In the genomic region with DNA sequence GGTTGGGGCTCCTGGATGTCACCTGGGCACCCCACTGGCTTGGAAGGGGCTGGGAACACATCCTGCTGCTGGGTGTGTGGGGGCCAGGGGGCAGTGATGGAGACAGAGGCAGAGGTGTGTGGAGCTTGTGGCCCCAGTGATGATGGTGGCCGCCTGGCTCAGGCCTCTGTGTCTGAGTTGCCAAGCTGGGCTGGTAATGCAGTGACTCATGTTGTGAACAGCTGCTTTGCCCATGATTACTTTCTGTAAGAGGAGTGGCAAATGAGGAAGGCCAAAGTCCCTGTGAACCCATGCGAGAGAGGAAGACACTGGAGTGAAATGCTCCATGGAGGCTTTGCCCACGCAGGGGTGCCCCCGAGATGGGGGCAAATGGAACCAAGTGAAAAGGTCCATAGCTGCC, we compare ENCODE assay signal across 10 cellular contexts.
DNase-seq lines count a peak whose midpoint lies in the region; ATAC-seq, FAIRE-seq and TF ChIP-seq lines count a peak whose summit lies in the region.
"Had no signal": no experiment of that assay in that cellular context is flagged by ENCODE, and none has a peak within 500 bp of the region (broad histone marks: within the 10 kb centered on the region; RNA-seq: fewer than 3 reads in every experiment).

No MANE protein-coding gene starts in this region.

- FAIRE-seq in pancreas (lab: Jason Lieb, UNC) = no peak

- no peaks in the 10 kb centered on the region for H3K9me3 ChIP-seq in pancreas
- no peaks in the 10 kb centered on the region for H3K9me3 ChIP-seq in MM.1S (replicated peaks; ENCODE audit: insufficient read depth, low read length)

- H3K4me1 ChIP-seq in pancreas = peaks cover 0 to 12% (median 0%) of the 10 kb centered on the region in 3 donors
- no peaks in the 10 kb centered on the region for H3K4me1 ChIP-seq in MM.1S (ENCODE audit: low read length)

- DNase-seq in NCI-H524 (lab: John Stamatoyannopoulos, UW) = peak; percentile 76 to 83
- peak; percentile 18 for DNase-seq in dermis blood vessel endothelial cell
- peak in 4 of 6 donors; percentile 50 to 73 (median 60) for DNase-seq in pancreas
- no peak for DNase-seq in MM.1S
- no peak for DNase-seq in effector CD4-positive, alpha-beta T cell
- DNase-seq in activated CD4-positive, alpha-beta T cell treated with anti-CD3 and anti-CD28 coated beads for 4 hours = no peak
- DNase-seq: GOT3; stimulated activated CD8-positive, alpha-beta memory T cell treated with anti-CD3 and anti-CD28 coated beads, Interleukin-4, amount 100 ng/mL, for 48 hours had no signal

- H3K9me2 ChIP-seq in MM.1S (replicated peaks; ENCODE audit: insufficient read depth, low read length) = no peaks in the 10 kb centered on the region

- intact Hi-C loops in pancreas (cut with DNase I) = no loop called here

- no peak overlapping the region for H3K9ac ChIP-seq in MM.1S (ENCODE audit: low read length)

- H3K79me2 ChIP-seq in MM.1S (ENCODE audit: low read length) = no peaks in the 10 kb centered on the region

- no peak overlapping the region for H2AFZ ChIP-seq in MM.1S (ENCODE audit: low read length)

- H3K27ac ChIP-seq in pancreas = no peak overlapping the region
- H3K27ac ChIP-seq in MM.1S (ENCODE audit: low read length) = no peak overlapping the region

- no peaks in the 10 kb centered on the region for H3F3A ChIP-seq in MM.1S (ENCODE audit: insufficient read depth, low read length)

- no peak overlapping the region for H3K4me2 ChIP-seq in MM.1S (ENCODE audit: low read depth, low read length)

- TF ChIP-seq CTCF in pancreas (IDR thresholded peaks at IDR 0.05) (no peak), MM.1S (IDR thresholded peaks at IDR 0.05; ENCODE audit: low read length) (no peak)

- no peaks in the 10 kb centered on the region for H3K36me3 ChIP-seq in pancreas
- H3K36me3 ChIP-seq in MM.1S (replicated peaks; ENCODE audit: insufficient read depth, low read length) = no peaks in the 10 kb centered on the region

- H3K4me3 ChIP-seq in pancreas = no peak overlapping the region
- H3K4me3 ChIP-seq in MM.1S (ENCODE audit: low read length) = no peak overlapping the region

- 49 to 50% methylated on average over 4 of the region's 4 CpGs for WGBS in pancreas, 2 donors

- H3K27me3 ChIP-seq in pancreas = peaks cover 0 to 8% (median 0%) of the 10 kb centered on the region in 4 donors
- no peaks in the 10 kb centered on the region for H3K27me3 ChIP-seq in MM.1S (replicated peaks; ENCODE audit: insufficient read depth, low read length)

- ATAC-seq in GM19025 (IDR thresholded peaks at IDR 0.05; ENCODE audit: low read depth, unreplicated experiment) (peak; percentile 59), pancreas (peak; percentile 53 to 93 (median 87)), HG03521 (IDR thresholded peaks at IDR 0.05; ENCODE audit: unreplicated experiment) (no peak)

- no peaks in the 10 kb centered on the region for H4K20me1 ChIP-seq in MM.1S (ENCODE audit: insufficient read depth, low read length)

Comparison
In these comparisons a context has a peak if more than half of its experiments do, and no peak if none do; other contexts are left out.
1. DNase-seq: peak in NCI-H524 (2 of 2), dermis blood vessel endothelial cell (single experiment) and pancreas (4 of 6); none in MM.1S (single experiment), effector CD4-positive, alpha-beta T cell (single experiment) and activated CD4-positive, alpha-beta T cell treated with anti-CD3 and anti-CD28 coated beads for 4 hours (0 of 2).